ENCODE assay signal across 1 cellular context in the genomic region with DNA sequence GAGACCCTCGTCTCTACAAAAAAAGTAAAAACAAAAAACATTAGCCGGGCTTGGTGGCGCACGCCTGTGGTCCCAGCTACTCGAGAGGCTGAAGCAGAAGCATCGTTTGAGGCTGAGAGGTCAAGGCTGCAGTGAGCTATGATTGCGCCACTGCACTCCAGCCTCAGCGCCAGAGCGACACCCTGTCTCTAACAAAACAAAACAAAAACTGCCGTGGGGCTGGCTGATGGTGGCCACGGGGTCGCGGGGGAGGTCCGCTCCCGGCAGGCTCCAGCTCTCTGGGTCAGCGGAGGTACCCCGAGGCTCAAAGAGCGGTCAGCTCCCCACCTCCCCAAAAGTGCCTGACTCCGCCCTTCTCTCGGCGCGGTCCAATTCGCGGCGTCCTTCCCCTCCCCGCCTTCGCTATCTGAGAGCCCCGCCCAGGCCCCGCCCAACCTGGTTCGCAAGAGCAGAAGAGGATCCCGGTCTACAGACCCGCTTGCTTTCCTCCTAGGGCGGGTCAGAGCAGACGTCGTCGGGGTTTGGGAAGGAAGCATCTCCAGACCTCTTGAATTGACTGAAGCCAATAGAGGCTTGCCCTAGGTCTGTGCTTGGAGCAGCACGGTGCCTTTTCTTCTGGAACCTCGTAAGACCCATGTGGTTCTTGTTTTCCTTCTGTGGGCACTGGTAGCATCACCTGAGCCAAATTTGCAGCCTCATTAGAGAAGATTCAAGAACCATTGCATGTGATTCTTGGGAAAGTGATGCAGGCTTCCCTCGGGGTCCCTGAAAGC.
TF ChIP-seq lines count a peak whose summit lies in the region.

No MANE protein-coding gene starts in this region.

TF ChIP-seq in HepG2, 621 proteins besides CTCF, POLR2A, EP300 and RAD21:
- TF ChIP-seq ZNF431 (CRISPR knock-in tag; IDR thresholded peaks at IDR 0.05; ENCODE audit: borderline replicate concordance, low read depth) = no peak
- peak; percentile 9; the same call in 1 of the 2 replicates for TF ChIP-seq CEBPB (IDR thresholded peaks at IDR 0.05; ENCODE audit: borderline replicate concordance, low read depth, low read length)
- no peak for TF ChIP-seq ZBTB7B (CRISPR knock-in tag; IDR thresholded peaks at IDR 0.05)
